In the genomic region with DNA sequence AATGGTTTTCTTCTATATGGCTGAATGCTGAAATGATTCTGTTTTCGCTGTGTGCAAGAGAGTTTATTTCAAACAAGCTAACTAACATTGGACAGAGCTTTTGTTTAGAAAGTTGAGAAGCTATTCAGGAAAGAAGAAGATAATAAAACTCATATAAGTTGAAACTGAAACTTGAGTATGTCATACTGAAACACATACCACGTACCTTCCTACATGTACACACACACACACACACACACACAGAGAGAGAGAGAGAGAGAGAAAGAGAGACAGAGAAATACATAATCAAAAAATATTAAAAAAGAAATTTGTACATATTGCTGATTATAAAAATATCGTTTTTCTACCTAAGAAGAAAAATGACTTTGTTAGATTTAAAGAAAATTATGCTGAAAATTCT, we compare ENCODE assay signal across 14 cellular contexts.
DNase-seq lines count a peak whose midpoint lies in the region; ATAC-seq lines count a peak whose summit lies in the region.
"Had no signal": no experiment of that assay in that cellular context is flagged by ENCODE, and none has a peak within 500 bp of the region (broad histone marks: within the 10 kb centered on the region; RNA-seq: fewer than 3 reads in every experiment).

No MANE protein-coding gene starts in this region.

- ATAC-seq in GM18870 (IDR thresholded peaks at IDR 0.05; ENCODE audit: unreplicated experiment) = peak; percentile 86
- ATAC-seq in HG02642 (IDR thresholded peaks at IDR 0.05; ENCODE audit: poor library complexity, unreplicated experiment) = peak; percentile 60
- ATAC-seq in HG03378 (IDR thresholded peaks at IDR 0.05; ENCODE audit: unreplicated experiment) = peak; percentile 72
- no peak for ATAC-seq in HG03025 (IDR thresholded peaks at IDR 0.05; ENCODE audit: low FRiP score, unreplicated experiment)

- DNase-seq in NCI-H345 treated with DMSO at 0.1 percent for 48 hours (lab: John Stamatoyannopoulos, UW; ENCODE audit: unreplicated experiment) = no peak
- no peak for DNase-seq in hypothalamus (lab: John Stamatoyannopoulos, UW)
- no peak for DNase-seq in C1 segment of cervical spinal cord (lab: John Stamatoyannopoulos, UW)
- DNase-seq: activated naive CD8-positive, alpha-beta T cell treated with anti-CD3 and anti-CD28 coated beads for 36 hours; central memory CD4-positive, alpha-beta T cell; GM23248; NCI-H1694; NCI-H526 treated with DMSO at 0.1 percent for 48 hours; occipital lobe; RPMI8226 had no signal
